In genomic region chr15:31352911-31353811, GRCh38 we compare ENCODE assay signal across 1 cellular context.
TF ChIP-seq lines count a peak whose summit lies in the region.

No MANE protein-coding gene starts in this region.

TF ChIP-seq in IMR-90, 13 proteins besides CTCF, POLR2A, EP300 and RAD21:
- TF ChIP-seq RCOR1 (IDR thresholded peaks at IDR 0.05; ENCODE audit: insufficient replicate concordance, low read length) (no peak), MAFK (IDR thresholded peaks at IDR 0.05; ENCODE audit: low read depth, low read length) (no peak), CHD1 (IDR thresholded peaks at IDR 0.05; ENCODE audit: low read depth, low read length) (no peak), SMC3 (IDR thresholded peaks at IDR 0.05; ENCODE audit: low read depth, low read length) (peak; percentile 14; the same call in 1 of the 2 replicates), MAZ (IDR thresholded peaks at IDR 0.05; ENCODE audit: borderline replicate concordance, low read depth, low read length) (peak; percentile 67; the same call in 1 of the 2 replicates), NFE2L2 (IDR thresholded peaks at IDR 0.05; ENCODE audit: low read depth, low read length) (no peak), BHLHE40 (IDR thresholded peaks at IDR 0.05; ENCODE audit: low read depth, low read length) (no peak)
- TF ChIP-seq, protein P1, sequence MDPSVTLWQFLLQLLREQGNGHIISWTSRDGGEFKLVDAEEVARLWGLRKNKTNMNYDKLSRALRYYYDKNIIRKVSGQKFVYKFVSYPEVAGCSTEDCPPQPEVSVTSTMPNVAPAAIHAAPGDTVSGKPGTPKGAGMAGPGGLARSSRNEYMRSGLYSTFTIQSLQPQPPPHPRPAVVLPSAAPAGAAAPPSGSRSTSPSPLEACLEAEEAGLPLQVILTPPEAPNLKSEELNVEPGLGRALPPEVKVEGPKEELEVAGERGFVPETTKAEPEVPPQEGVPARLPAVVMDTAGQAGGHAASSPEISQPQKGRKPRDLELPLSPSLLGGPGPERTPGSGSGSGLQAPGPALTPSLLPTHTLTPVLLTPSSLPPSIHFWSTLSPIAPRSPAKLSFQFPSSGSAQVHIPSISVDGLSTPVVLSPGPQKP (IDR thresholded peaks at IDR 0.05; ENCODE audit: borderline replicate concordance, low read depth, low read length), result no peak
TF ChIP-seq in IMR-90: peak in this region for 2.
